16 cellular contexts compared by ENCODE assay signal in the genomic region with DNA sequence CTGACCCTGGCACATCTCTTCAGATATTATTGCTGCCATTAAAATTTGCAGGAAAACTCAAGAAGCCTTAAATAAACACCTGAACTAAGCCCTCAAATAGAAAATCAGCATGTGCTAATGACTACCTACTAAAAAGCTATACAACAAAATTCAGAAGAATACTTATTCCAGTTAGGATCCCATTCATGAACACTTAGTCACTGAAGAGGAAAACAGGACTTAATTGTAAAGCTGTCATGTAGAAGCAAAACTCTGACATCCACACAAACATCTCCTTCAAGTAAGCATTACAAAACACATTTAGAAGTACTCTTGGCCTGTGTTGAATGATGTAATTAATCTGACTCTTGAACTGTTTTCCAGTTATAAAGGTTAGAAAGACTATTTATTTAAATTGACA. TPM values are rescaled to one million over a fixed set of nuclear protein-coding genes. Genes with fewer than 3 reads are reported as not detected.
DNase-seq lines count a peak whose midpoint lies in the region; ATAC-seq and TF ChIP-seq lines count a peak whose summit lies in the region.
"Had no signal": no experiment of that assay in that cellular context is flagged by ENCODE, and none has a peak within 500 bp of the region (broad histone marks: within the 10 kb centered on the region; RNA-seq: fewer than 3 reads in every experiment).

No MANE protein-coding gene starts in this region.

- no peaks in the 10 kb centered on the region for H3K9me3 ChIP-seq in ectodermal cell (ENCODE audit: control insufficient read depth, low read length)

- no peaks in the 10 kb centered on the region for H3K36me3 ChIP-seq in ectodermal cell (ENCODE audit: control insufficient read depth, insufficient read depth, low read length)

- H3K4me3 Mint-ChIP-seq in CD14-positive monocyte: no peak overlapping the region

- H3K36me3 Mint-ChIP-seq in CD14-positive monocyte: peaks cover 7 to 19% of the 10 kb centered on the region in 2 donors

- H3K27ac ChIP-seq in ectodermal cell (ENCODE audit: insufficient read depth, low read depth, low read length, poor library complexity, severe bottlenecking): peak overlapping the region; percentile 67
- H3K27ac ChIP-seq: PC-9 had no signal

- H3K27me3 ChIP-seq in ectodermal cell (ENCODE audit: control insufficient read depth, insufficient read depth, low read length, poor library complexity, severe bottlenecking): no peaks in the 10 kb centered on the region

- peaks cover 5% of the 10 kb centered on the region for H3K4me1 Mint-ChIP-seq in CD14-positive monocyte

- intact Hi-C loops in CD14-positive monocyte (cut with micrococcal nuclease): no loop called here

- H3K27ac Mint-ChIP-seq in CD14-positive monocyte: no peak overlapping the region
- H3K27ac Mint-ChIP-seq: activated T-helper 2 cell treated with anti-CD3 and anti-CD28 coated beads, Interferon-gamma antibody, Interleukin-2, Interleukin-4, amounts not matched to agents 10 μg/mL and 5 μg/mL and 100 μg/mL, durations not matched to agents 14 hours and 24 hours and 36 hours had no signal

- DNase-seq in EL: peak; percentile 37
- peak; percentile 43 for DNase-seq in NCI-H2227 (lab: John Stamatoyannopoulos, UW; ENCODE audit: unreplicated experiment)
- DNase-seq in midbrain (lab: John Stamatoyannopoulos, UW): peak; percentile 32
- DNase-seq in CD14-positive monocyte (ENCODE audit: low spot score): no peak
- no peak for DNase-seq in NCI-H2081 treated with DMSO at 0.1 percent for 48 hours (lab: John Stamatoyannopoulos, UW)
- DNase-seq: amniotic stem cell; NCI-H1092; NCI-H226; nucleus accumbens; PC-9; stimulated activated naive CD4-positive, alpha-beta T cell treated with Interleukin-2 at 50 U/mL for 16 hours had no signal

- H3K4me1 ChIP-seq in ectodermal cell (ENCODE audit: control insufficient read depth, insufficient read depth, low read length): peaks cover 26% of the 10 kb centered on the region

- ATAC-seq in GM19395 (IDR thresholded peaks at IDR 0.05; ENCODE audit: unreplicated experiment) (no peak), GM18502 (IDR thresholded peaks at IDR 0.05; ENCODE audit: poor library complexity, unreplicated experiment) (no peak)

- no peak for TF ChIP-seq CTCF in CD14-positive monocyte (IDR thresholded peaks at IDR 0.05)

- H3K9me3 Mint-ChIP-seq in CD14-positive monocyte: peaks cover 0 to 5% (median 0%) of the 10 kb centered on the region in 7 donors

- H3K27me3 Mint-ChIP-seq in CD14-positive monocyte (ENCODE audit: low read depth in 3 of 3): peaks cover 0 to 1% (median 0%) of the 10 kb centered on the region in 3 donors

- no peak overlapping the region for H3K4me3 ChIP-seq in ectodermal cell (ENCODE audit: insufficient read depth, low read depth, low read length)
- H3K4me3 ChIP-seq: PC-9, smooth muscle cell had no signal

RNA-seq across cellular contexts. Expression of a gene that starts 19.9 kb away (rescaled TPM):
- 9.4 TPM for polyA plus RNA-seq in ectodermal cell (2013, experiment 1 of 4)
- polyA plus RNA-seq in ectodermal cell (2013, experiment 2 of 4): 8.1 TPM
- 7.3 TPM for polyA plus RNA-seq in ectodermal cell (2013, experiment 3 of 4)
- 7.7 TPM for polyA plus RNA-seq in ectodermal cell (2013, experiment 4 of 4)
- 1 to 10 TPM; 3.1 to 5.8 TPM for polyA plus RNA-seq in CD14-positive monocyte

Comparison
In these comparisons a context has a peak if more than half of its experiments do, and no peak if none do; other contexts are left out.
1. DNase-seq: peak in EL (single experiment), NCI-H2227 (single experiment) and midbrain (single experiment); none in CD14-positive monocyte (single experiment) and NCI-H2081 treated with DMSO at 0.1 percent for 48 hours (single experiment).